8 cellular contexts compared by ENCODE assay signal in genomic region chr16:49441366-49441780, GRCh38.
DNase-seq lines count a peak whose midpoint lies in the region; ATAC-seq and TF ChIP-seq lines count a peak whose summit lies in the region.

No MANE protein-coding gene starts in this region.

- H3K79me1 ChIP-seq in trophoblast cell (ENCODE audit: low read length), result no peaks in the 10 kb centered on the region

- no peak overlapping the region for H3K23ac ChIP-seq in trophoblast cell (ENCODE audit: low read length)

- no peaks in the 10 kb centered on the region for H3K36me3 ChIP-seq in trophoblast cell (ENCODE audit: control insufficient read depth in 1 of 2, insufficient read depth in 2 of 2, low read length in 2 of 2)

- peak; percentile 34 for TF ChIP-seq POLR2A in GM19099 (IDR thresholded peaks at IDR 0.05; ENCODE audit: extremely low read depth, insufficient read length, low read depth)

- no peak overlapping the region for H2AK5ac ChIP-seq in trophoblast cell (ENCODE audit: low read length)

- H4K8ac ChIP-seq in trophoblast cell (ENCODE audit: low read depth, low read length), result peak overlapping the region; percentile 87

- no peak overlapping the region for H4K91ac ChIP-seq in trophoblast cell (ENCODE audit: low read depth, low read length)

- no peaks in the 10 kb centered on the region for H3K27me3 ChIP-seq in trophoblast cell (ENCODE audit: insufficient read depth, low read length)

- no peak overlapping the region for H3K4ac ChIP-seq in trophoblast cell (ENCODE audit: low read depth, low read length)

- H3K18ac ChIP-seq in trophoblast cell (ENCODE audit: low read length), result no peak overlapping the region

- H3K79me2 ChIP-seq in trophoblast cell (ENCODE audit: control insufficient read depth, insufficient read depth, low read length, poor library complexity), result no peaks in the 10 kb centered on the region

- no peak overlapping the region for H3K27ac Mint-ChIP-seq in WTC11

- H3K9me3 Mint-ChIP-seq in WTC11, result no peaks in the 10 kb centered on the region

- no peak overlapping the region for H3K9ac ChIP-seq in trophoblast cell (ENCODE audit: low read length)

- peaks cover 2 to 3% of the 10 kb centered on the region in 2 experiments for H3K4me1 ChIP-seq in trophoblast cell (ENCODE audit: control insufficient read depth in 1 of 2, insufficient read depth in 2 of 2, low read length in 2 of 2)

- H2BK5ac ChIP-seq in trophoblast cell (ENCODE audit: low read depth, low read length, poor library complexity), result no peak overlapping the region

- H3K27me3 Mint-ChIP-seq in WTC11 (ENCODE audit: low read depth), result no peaks in the 10 kb centered on the region

- peak overlapping the region; percentile 57 for H3K4me2 ChIP-seq in trophoblast cell (ENCODE audit: low read length)

- peaks cover 3% of the 10 kb centered on the region for H3K9me3 ChIP-seq in trophoblast cell (ENCODE audit: insufficient read depth, low read depth, low read length)

- no peak overlapping the region for H3K14ac ChIP-seq in trophoblast cell (ENCODE audit: low read length)

- H2BK120ac ChIP-seq in trophoblast cell (ENCODE audit: insufficient read depth, low read length, poor library complexity), result no peak overlapping the region

- peak overlapping the region; percentile 63 for H2AFZ ChIP-seq in trophoblast cell (ENCODE audit: insufficient read depth, low read length, poor library complexity)

- peak; percentile 98 for ATAC-seq in HG03175 (IDR thresholded peaks at IDR 0.05; ENCODE audit: unreplicated experiment)
- ATAC-seq in WTC11, result peak; percentile 84

- CTCF ChIA-PET in WTC11 (lab: Charles Lee), result no interaction called here

- no peak overlapping the region for H3K4me3 Mint-ChIP-seq in WTC11

- H3K36me3 Mint-ChIP-seq in WTC11, result no peaks in the 10 kb centered on the region

- H3K4me3 ChIP-seq in coronary artery (peak overlapping the region; percentile 25), trophoblast cell (ENCODE audit: low read depth, low read length) (no peak overlapping the region)

- no peak overlapping the region for H3K27ac ChIP-seq in C4-2B
- H3K27ac ChIP-seq in coronary artery, result no peak overlapping the region
- H3K27ac ChIP-seq in trophoblast cell (ENCODE audit: low read depth, low read length), result no peak overlapping the region

- POLR2A ChIA-PET in WTC11 (lab: Charles Lee), result no interaction called here

- no CpG with 5 or more reads among the region's 18 CpGs for WGBS in trophoblast cell (ENCODE audit: extremely low coverage, insufficient coverage, insufficient read length)

- peak; percentile 67 for DNase-seq in WTC11 (ENCODE audit: low spot score)
- no peak for DNase-seq in coronary artery (ENCODE audit: low spot score)
- no peak for DNase-seq in trophoblast cell
- no peak for DNase-seq in NCI-H2081 treated with DMSO at 0.1 percent for 48 hours (lab: John Stamatoyannopoulos, UW)
- DNase-seq in epidermal melanocyte (ENCODE audit: insufficient read length, low spot score), result no peak

- no peak overlapping the region for H4K12ac ChIP-seq in trophoblast cell (ENCODE audit: low read depth, low read length)

- H3K4me1 Mint-ChIP-seq in WTC11, result peaks cover 51% of the 10 kb centered on the region

- TF ChIP-seq CTCF in C4-2B (conservative IDR thresholded peaks at IDR 0.05) (peak; percentile 22), WTC11 (IDR thresholded peaks at IDR 0.05) (no peak), coronary artery (IDR thresholded peaks at IDR 0.05) (no peak)

- no peak overlapping the region for H2BK12ac ChIP-seq in trophoblast cell (ENCODE audit: low read length)

TF ChIP-seq in WTC11, 78 proteins besides CTCF, POLR2A, EP300 and RAD21:
- TF ChIP-seq AR (CRISPR knock-in tag; IDR thresholded peaks at IDR 0.05) (no peak), ZNF121 (CRISPR knock-in tag; IDR thresholded peaks at IDR 0.05) (peak; percentile 64; the same call in 1 of the 2 replicates), ETV6 (CRISPR knock-in tag; IDR thresholded peaks at IDR 0.05) (0 out of 2 replicates have a peak, but pooled peaks have one; percentile 16), TP53 (CRISPR knock-in tag; IDR thresholded peaks at IDR 0.05) (no peak), MAX (CRISPR knock-in tag; IDR thresholded peaks at IDR 0.05) (peak; percentile 14; the same call in 1 of the 2 replicates), HMGXB4 (CRISPR knock-in tag; IDR thresholded peaks at IDR 0.05) (peak; percentile 37; the same call in 1 of the 2 replicates), GTF2I (CRISPR knock-in tag; conservative IDR thresholded peaks at IDR 0.05) (no peak)
- TF ChIP-seq, protein P1, sequence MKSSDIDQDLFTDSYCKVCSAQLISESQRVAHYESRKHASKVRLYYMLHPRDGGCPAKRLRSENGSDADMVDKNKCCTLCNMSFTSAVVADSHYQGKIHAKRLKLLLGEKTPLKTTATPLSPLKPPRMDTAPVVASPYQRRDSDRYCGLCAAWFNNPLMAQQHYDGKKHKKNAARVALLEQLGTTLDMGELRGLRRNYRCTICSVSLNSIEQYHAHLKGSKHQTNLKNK (CRISPR knock-in tag; IDR thresholded peaks at IDR 0.05), result no peak
